ENCODE assay signal across 14 cellular contexts in the genomic region with DNA sequence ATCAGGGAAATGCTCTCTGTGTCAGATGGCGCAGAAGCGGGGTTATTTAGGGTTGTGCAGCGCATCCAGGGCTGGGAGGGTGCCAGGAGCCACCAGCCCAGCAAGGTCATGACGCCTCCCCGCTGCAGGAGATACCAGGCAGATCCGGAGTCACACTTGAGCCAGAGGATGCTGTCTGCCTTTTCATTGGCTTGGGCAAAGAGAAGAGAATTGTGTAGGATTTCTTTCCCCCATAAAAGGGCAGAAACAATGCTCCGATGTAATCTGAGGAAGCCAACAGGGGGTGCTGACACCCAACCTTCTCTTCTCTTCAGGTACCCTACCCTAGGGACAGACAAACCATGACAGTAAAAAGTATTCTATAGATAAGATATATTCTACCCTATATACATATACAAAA.
"Had no signal": no experiment of that assay in that cellular context is flagged by ENCODE, and none has a peak within 500 bp of the region (broad histone marks: within the 10 kb centered on the region; RNA-seq: fewer than 3 reads in every experiment).

No MANE protein-coding gene starts in this region.

- H3K27ac ChIP-seq: breast epithelium, esophagus muscularis mucosa, right atrium auricular region, thyroid gland, vagina had no signal

- ATAC-seq: activated CD4-positive, CD25-positive, alpha-beta regulatory T cell treated with anti-CD3 and anti-CD28 coated beads, Interleukin-2, amount 50 U/mL, for 24 hours; T-helper 17 cell had no signal

- H3K36me3 Mint-ChIP-seq: activated CD4-positive, alpha-beta memory T cell treated with anti-CD3 and anti-CD28 coated beads for 36 hours; activated naive CD8-positive, alpha-beta T cell had no signal

- H3K27ac Mint-ChIP-seq: activated CD4-positive, alpha-beta memory T cell treated with anti-CD3 and anti-CD28 coated beads for 36 hours; activated naive CD8-positive, alpha-beta T cell; T-helper 17 cell had no signal

- H3K9me3 ChIP-seq: breast epithelium, esophagus muscularis mucosa, right atrium auricular region, thyroid gland, vagina had no signal

- H3K4me3 Mint-ChIP-seq: activated CD4-positive, alpha-beta memory T cell treated with anti-CD3 and anti-CD28 coated beads for 36 hours; activated naive CD8-positive, alpha-beta T cell; T-helper 17 cell had no signal

- H3K27me3 ChIP-seq: breast epithelium, right atrium auricular region, thyroid gland, vagina had no signal

- H3K36me3 ChIP-seq: breast epithelium, esophagus muscularis mucosa, right atrium auricular region, thyroid gland, vagina had no signal

- H3K4me3 ChIP-seq: breast epithelium, esophagus muscularis mucosa, right atrium auricular region, thyroid gland, vagina had no signal

- H3K4me1 ChIP-seq: breast epithelium, esophagus muscularis mucosa, right atrium auricular region, thyroid gland, vagina had no signal

- H3K4me1 Mint-ChIP-seq: T-helper 17 cell had no signal

- DNase-seq: activated CD4-positive, alpha-beta memory T cell treated with anti-CD3 and anti-CD28 coated beads for 36 hours; activated gamma-delta T cell; activated T-cell treated with anti-CD3 and anti-CD28 coated beads, Interleukin-2, amount 50 U/mL, for 48 hours; anterior cingulate cortex; kidney; small intestine; T-helper 17 cell; thyroid gland had no signal
